Comparison of ENCODE assay signal across 8 cellular contexts in the genomic region with DNA sequence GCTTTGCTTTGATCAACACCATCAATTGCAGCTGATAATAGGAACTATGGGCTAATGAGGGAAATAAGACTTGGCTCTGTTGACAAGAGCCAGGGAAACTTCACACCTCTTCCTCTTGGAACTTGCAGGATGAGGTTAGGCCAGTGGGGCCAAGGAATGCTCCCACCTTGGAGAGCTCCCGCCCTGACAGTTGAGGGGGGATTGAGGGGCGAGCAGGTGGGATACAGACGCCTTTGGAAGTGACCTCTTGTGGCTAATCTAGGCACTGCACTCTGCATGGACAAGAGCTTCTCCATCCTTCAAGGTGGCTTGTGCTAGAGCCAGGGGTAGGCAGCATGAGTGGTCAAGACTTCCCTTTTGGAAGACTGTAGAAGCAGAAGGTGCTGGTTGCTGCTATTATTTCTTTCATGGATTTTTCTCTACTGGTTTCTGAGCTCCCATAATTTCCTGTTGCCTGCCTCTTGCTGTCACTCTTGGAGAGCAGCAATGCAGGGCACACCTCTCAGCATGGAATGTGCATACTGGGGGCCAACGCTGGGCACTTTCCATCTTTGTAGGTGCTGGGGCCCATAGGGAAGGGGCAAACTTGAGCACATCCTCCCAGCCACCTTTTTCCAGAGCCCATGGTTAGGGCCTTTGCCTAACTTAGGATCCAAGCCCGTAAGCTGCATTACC. TPM values are rescaled to one million over a fixed set of nuclear protein-coding genes. Genes with fewer than 3 reads are reported as not detected.
DNase-seq lines count a peak whose midpoint lies in the region; ATAC-seq, FAIRE-seq and TF ChIP-seq lines count a peak whose summit lies in the region.

No MANE protein-coding gene starts in this region.

- dilution Hi-C loops in keratinocyte (cut with MboI; ENCODE audit: extremely low pct_ligation_motif_present, low sequenced_read_pairs), result no loop called here

- H3K79me2 ChIP-seq in keratinocyte (ENCODE audit: control insufficient read depth, insufficient read depth, low read length), result peaks cover 23% of the 10 kb centered on the region

- no peaks in the 10 kb centered on the region for H3K9me3 ChIP-seq in adrenal gland (replicated peaks in 1 of 3)
- H3K9me3 ChIP-seq in keratinocyte (ENCODE audit: control insufficient read depth, low read depth, low read length), result no peaks in the 10 kb centered on the region

- H3K36me3 ChIP-seq in BJ (ENCODE audit: control insufficient read depth, insufficient read depth, low read length) (no peaks in the 10 kb centered on the region), adrenal gland (replicated peaks in 1 of 2) (no peaks in the 10 kb centered on the region), keratinocyte (ENCODE audit: control insufficient read depth in 2 of 2, extremely low read depth in 1 of 2, insufficient read depth in 2 of 2, low read length in 2 of 2) (no peaks in the 10 kb centered on the region)

- intact Hi-C loops in adrenal gland (cut with DNase I), result no loop called here

- H3K27me3 ChIP-seq in BJ (ENCODE audit: control insufficient read depth, insufficient read depth, low read length) (no peaks in the 10 kb centered on the region), adrenal gland (no peaks in the 10 kb centered on the region), keratinocyte (ENCODE audit: control insufficient read depth, extremely low read depth, insufficient read depth, low read length) (no peaks in the 10 kb centered on the region)

- peak; percentile 60 for FAIRE-seq in GM12891 (lab: Jason Lieb, UNC)
- FAIRE-seq in keratinocyte (lab: Jason Lieb, UNC), result peak; percentile 41

- CTCF ChIA-PET in BJ (lab: Yijun Ruan, JAX), result interaction anchor here (0.6 to 6.4 kb wide), 48 partner anchors 10 to 308 kb away, joined by 3 to 92 read pairs (median 4); a partner anchor contains a TSS

- TF ChIP-seq POLR2A in GM12891 (IDR thresholded peaks at IDR 0.05; ENCODE audit: low read depth, low read length), result no peak
- TF ChIP-seq POLR2A in adrenal gland (IDR thresholded peaks at IDR 0.05), result no peak

- no peaks in the 10 kb centered on the region for H3K9me1 ChIP-seq in keratinocyte (ENCODE audit: control insufficient read depth, extremely low read depth, insufficient read depth, low read length)

- H3K27ac ChIP-seq in adrenal gland, result no peak overlapping the region
- no peak overlapping the region for H3K27ac ChIP-seq in keratinocyte (ENCODE audit: control insufficient read depth, insufficient read depth, low read length)

- ATAC-seq in GM21529 (IDR thresholded peaks at IDR 0.05; ENCODE audit: unreplicated experiment), result no peak

- H3K4me2 ChIP-seq in keratinocyte (ENCODE audit: control insufficient read depth, extremely low read depth, insufficient read depth, low read depth, low read length), result no peak overlapping the region

- WGBS in adrenal gland, 4 donors, result 27 to 40% (median 33%) methylated on average over 4 to 5 of the region's 5 CpGs

- DNase-seq in BJ (ENCODE audit: low read depth) (no peak), GM12891 (ENCODE audit: insufficient read length, low spot score) (no peak), RPMI7951 (ENCODE audit: low read depth) (peak; percentile 43), adrenal gland (peak; percentile 49 to 78 (median 60)), keratinocyte (ENCODE audit: low read depth, low spot score) (no peak), AG08396 (ENCODE audit: low spot score) (no peak)
- peak; percentile 16 for DNase-seq in stimulated activated CD8-positive, alpha-beta memory T cell treated with anti-CD3 and anti-CD28 coated beads, Interleukin-15, amount 100 ng/mL, for 1 hour (ENCODE audit: low read depth)

- H2AFZ ChIP-seq in keratinocyte (ENCODE audit: control insufficient read depth, low read length), result no peak overlapping the region

- TF ChIP-seq CTCF in BJ (IDR thresholded peaks at IDR 0.05; ENCODE audit: insufficient read depth, low read depth, low read length) (peak; percentile 89), adrenal gland (IDR thresholded peaks at IDR 0.05) (peak; percentile 62 to 79 (median 73)), keratinocyte (optimal IDR thresholded peaks at IDR 0.05 in 1 of 3, IDR thresholded peaks at IDR 0.05 in 1 of 3, conservative IDR thresholded peaks at IDR 0.05 in 1 of 3; ENCODE audit: extremely low read depth in 1 of 3, insufficient read depth in 2 of 3, low read length in 3 of 3) (peak; percentile 76 to 97 (median 91))

- no peaks in the 10 kb centered on the region for H4K20me1 ChIP-seq in keratinocyte (ENCODE audit: control insufficient read depth, extremely low read depth, insufficient read depth, low read length)

- H3K4me3 ChIP-seq in BJ (ENCODE audit: low read depth, low read length) (no peak overlapping the region), adrenal gland (no peak overlapping the region), keratinocyte (ENCODE audit: control insufficient read depth in 2 of 3, extremely low read depth in 1 of 3, insufficient read depth in 2 of 3, low read depth in 1 of 3, low read length in 3 of 3) (no peak overlapping the region)

- peaks cover 2 to 12% of the 10 kb centered on the region in 2 donors for H3K4me1 ChIP-seq in adrenal gland (replicated peaks in 1 of 2)
- peaks cover 8% of the 10 kb centered on the region for H3K4me1 ChIP-seq in keratinocyte (ENCODE audit: control insufficient read depth, extremely low read depth, insufficient read depth, low read length)

- H3K9ac ChIP-seq in keratinocyte (ENCODE audit: control insufficient read depth, extremely low read depth, insufficient read depth, low read length), result no peak overlapping the region

- POLR2A ChIA-PET in BJ (lab: Charles Lee), result no interaction called here

TF ChIP-seq in GM12891, 5 proteins besides CTCF, POLR2A, EP300 and RAD21 (continues in another document):
- no peak for TF ChIP-seq POU2F2 (IDR thresholded peaks at IDR 0.05; ENCODE audit: low read depth, low read length)
- TF ChIP-seq SPI1 (IDR thresholded peaks at IDR 0.05; ENCODE audit: low read depth, low read length), result no peak

RNA-seq across cellular contexts. Expression of a gene that starts 2.3 kb away (rescaled TPM):
- polyA plus RNA-seq in BJ (2011; rRNA removed) (10.4 and 16.5 TPM in 2 replicates), adrenal gland (10 to 100 TPM; 16.2 to 22.7 (median 18.7) TPM), keratinocyte (7.1 to 16.1 TPM (median 9.6 TPM) in 3 replicates)
- polyA minus RNA-seq in BJ (2011; rRNA and poly(A)+ RNA removed), result 40.5 and 42.1 TPM in 2 replicates
- 20.6 TPM for polyA plus RNA-seq in GM12891 (2012; ENCODE audit: low read depth, missing spikeins)
- total RNA-seq in RPMI7951 (2014; rRNA removed; shearing (Covaris generic)), result 9.2 and 18.0 TPM in 2 replicates
- 10 to 100 TPM; 19.6 to 47.9 (median 35.0) TPM for total RNA-seq in adrenal gland
- polyA plus RNA-seq in keratinocyte (2011; ENCODE audit: low read depth), result 17.2 TPM
- 7.7 and 14.6 TPM in 2 replicates for polyA plus RNA-seq in keratinocyte (2011; cell fraction: cytosol; rRNA removed)
- 34.3 and 36.9 TPM in 2 replicates for polyA plus RNA-seq in keratinocyte (2011; cell fraction: nucleus; rRNA removed)
- polyA plus RNA-seq in keratinocyte (2012; ENCODE audit: low replicate concordance), result 9.8 and 13.6 TPM in 2 replicates
- 13.8 to 92.4 TPM (median 17.2 TPM) in 3 replicates for polyA minus RNA-seq in keratinocyte
- polyA minus RNA-seq in keratinocyte (2011; cell fraction: cytosol; rRNA and poly(A)+ RNA removed), result 14.6 TPM
- polyA minus RNA-seq in keratinocyte (2011; cell fraction: nucleus; rRNA and poly(A)+ RNA removed), result 16.5 and 29.5 TPM in 2 replicates

RNA-seq across cellular contexts. Expression of a gene that starts 50.7 kb away (rescaled TPM):
- 2.1 and 2.8 TPM in 2 replicates for polyA plus RNA-seq in BJ (2011; rRNA removed)
- polyA minus RNA-seq in BJ (2011; rRNA and poly(A)+ RNA removed), result 1.2 and 1.9 TPM in 2 replicates
- polyA plus RNA-seq in GM12891 (2012; ENCODE audit: low read depth, missing spikeins), result 3.8 TPM
- 5.4 and 6.0 TPM in 2 replicates for total RNA-seq in RPMI7951 (2014; rRNA removed; shearing (Covaris generic))
- 10 to 100 TPM in 7 of 8 donors, 1 to 10 TPM in 1; 4.4 to 23.5 (median 14.7) TPM for total RNA-seq in adrenal gland
- polyA plus RNA-seq in adrenal gland, result 10 to 100 TPM in 2 of 3 donors, 1 to 10 TPM in 1; 8.9 to 15.4 (median 10.5) TPM
- 1.7 to 4.0 TPM (median 3.4 TPM) in 3 replicates for polyA plus RNA-seq in keratinocyte
- 1.1 TPM for polyA plus RNA-seq in keratinocyte (2011; ENCODE audit: low read depth)
- polyA plus RNA-seq in keratinocyte (2011; cell fraction: cytosol; rRNA removed), result 1.9 TPM in 2 replicates
- 2.8 and 3.0 TPM in 2 replicates for polyA plus RNA-seq in keratinocyte (2011; cell fraction: nucleus; rRNA removed)
- 1.0 and 2.6 TPM in 2 replicates for polyA plus RNA-seq in keratinocyte (2012; ENCODE audit: low replicate concordance)
- 0.89 to 4.7 TPM (median 3.5 TPM) in 3 replicates for polyA minus RNA-seq in keratinocyte
- polyA minus RNA-seq in keratinocyte (2011; cell fraction: cytosol; rRNA and poly(A)+ RNA removed), result 1.3 TPM
- polyA minus RNA-seq in keratinocyte (2011; cell fraction: nucleus; rRNA and poly(A)+ RNA removed), result 0.70 and 0.95 TPM in 2 replicates

RNA-seq across cellular contexts. Expression of a gene that starts 52.3 kb away (rescaled TPM):
- polyA plus RNA-seq in BJ (2011; rRNA removed) (not detected in 2 replicates), adrenal gland (under 1 TPM; 0.18 to 0.88 (median 0.47) TPM), keratinocyte (not detected in 3 replicates)
- not detected in 2 replicates for polyA minus RNA-seq in BJ (2011; rRNA and poly(A)+ RNA removed)
- polyA plus RNA-seq in GM12891 (2012; ENCODE audit: low read depth, missing spikeins), result 0.31 TPM
- not detected in 2 replicates for total RNA-seq in RPMI7951 (2014; rRNA removed; shearing (Covaris generic))
- 1 to 10 TPM in 1 of 8 donors, under 1 TPM in 1, not detected in 6; 0.14 to 1.0 TPM for total RNA-seq in adrenal gland
- not detected for polyA plus RNA-seq in keratinocyte (2011; ENCODE audit: low read depth)
- not detected in 2 replicates for polyA plus RNA-seq in keratinocyte (2011; cell fraction: cytosol; rRNA removed)
- not detected in 2 replicates for polyA plus RNA-seq in keratinocyte (2011; cell fraction: nucleus; rRNA removed)
- polyA plus RNA-seq in keratinocyte (2012; ENCODE audit: low replicate concordance), result not detected in 2 replicates
- not detected in 3 replicates for polyA minus RNA-seq in keratinocyte
- polyA minus RNA-seq in keratinocyte (2011; cell fraction: cytosol; rRNA and poly(A)+ RNA removed), result not detected
- not detected in 2 replicates for polyA minus RNA-seq in keratinocyte (2011; cell fraction: nucleus; rRNA and poly(A)+ RNA removed)

RNA-seq across cellular contexts. Expression of a gene that starts 56.0 kb away (rescaled TPM):
- polyA plus RNA-seq in BJ (2011; rRNA removed) (62.2 and 86.0 TPM in 2 replicates), adrenal gland (10 to 100 TPM; 36.8 to 43.3 (median 43.1) TPM), keratinocyte (50.7 to 79.4 TPM (median 67.2 TPM) in 3 replicates)
- polyA minus RNA-seq in BJ (2011; rRNA and poly(A)+ RNA removed), result 51.7 and 63.2 TPM in 2 replicates
- 22.0 TPM for polyA plus RNA-seq in GM12891 (2012; ENCODE audit: low read depth, missing spikeins)
- total RNA-seq in RPMI7951 (2014; rRNA removed; shearing (Covaris generic)), result 28.7 and 30.6 TPM in 2 replicates
- 100 to 1,000 TPM in 2 of 8 donors, 10 to 100 TPM in 6; 48.4 to 193 (median 86.5) TPM for total RNA-seq in adrenal gland
- polyA plus RNA-seq in keratinocyte (2011; ENCODE audit: low read depth), result 40.9 TPM
- polyA plus RNA-seq in keratinocyte (2011; cell fraction: cytosol; rRNA removed), result 64.5 and 90.7 TPM in 2 replicates
- polyA plus RNA-seq in keratinocyte (2011; cell fraction: nucleus; rRNA removed), result 53.1 and 62.0 TPM in 2 replicates
- polyA plus RNA-seq in keratinocyte (2012; ENCODE audit: low replicate concordance), result 20.8 and 84.9 TPM in 2 replicates
- 85.8 to 208 TPM (median 114 TPM) in 3 replicates for polyA minus RNA-seq in keratinocyte
- 87.1 TPM for polyA minus RNA-seq in keratinocyte (2011; cell fraction: cytosol; rRNA and poly(A)+ RNA removed)
- polyA minus RNA-seq in keratinocyte (2011; cell fraction: nucleus; rRNA and poly(A)+ RNA removed), result 20.3 and 33.7 TPM in 2 replicates

Comparison
In these comparisons a context has a peak if more than half of its experiments do, and no peak if none do; other contexts are left out.
1. DNase-seq: peak in RPMI7951 (single experiment), adrenal gland (7 of 7) and stimulated activated CD8-positive, alpha-beta memory T cell treated with anti-CD3 and anti-CD28 coated beads, Interleukin-15, amount 100 ng/mL, for 1 hour (single experiment); none in BJ (single experiment), GM12891 (single experiment), keratinocyte (single experiment) and AG08396 (single experiment).
2. Peak in every context shown above with its lines, with median percentiles within 50 percentile points of each other: CTCF ChIP-seq.